In the genomic region with DNA sequence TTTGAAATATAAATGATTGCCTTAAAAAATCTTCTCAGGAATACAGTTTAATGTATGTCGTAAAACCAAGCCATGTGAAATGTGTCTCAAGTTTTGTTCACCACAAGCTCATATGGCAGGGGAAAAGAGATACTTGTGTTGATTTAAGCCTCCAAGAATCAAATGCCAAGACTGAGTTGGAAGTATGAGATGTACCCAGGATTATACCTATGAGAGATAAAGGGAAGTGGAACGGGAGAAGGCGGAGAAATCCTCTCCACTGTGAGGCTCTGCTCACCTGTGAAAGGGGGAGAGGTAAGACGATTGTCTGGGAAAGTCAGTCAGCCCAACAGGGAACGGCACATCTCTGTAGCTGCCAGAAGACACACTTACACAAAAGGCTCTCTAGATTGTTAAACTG, we compare ENCODE assay signal across 2 cellular contexts.
TF ChIP-seq lines count a peak whose summit lies in the region.

No MANE protein-coding gene starts in this region.

TF ChIP-seq in HepG2, 621 proteins besides CTCF, POLR2A, EP300 and RAD21:
- TF ChIP-seq ZNF317 (CRISPR knock-in tag; IDR thresholded peaks at IDR 0.05) = peak; percentile 96
- no peak for TF ChIP-seq RNF219 (CRISPR knock-in tag; IDR thresholded peaks at IDR 0.05)
- TF ChIP-seq, protein P1, sequence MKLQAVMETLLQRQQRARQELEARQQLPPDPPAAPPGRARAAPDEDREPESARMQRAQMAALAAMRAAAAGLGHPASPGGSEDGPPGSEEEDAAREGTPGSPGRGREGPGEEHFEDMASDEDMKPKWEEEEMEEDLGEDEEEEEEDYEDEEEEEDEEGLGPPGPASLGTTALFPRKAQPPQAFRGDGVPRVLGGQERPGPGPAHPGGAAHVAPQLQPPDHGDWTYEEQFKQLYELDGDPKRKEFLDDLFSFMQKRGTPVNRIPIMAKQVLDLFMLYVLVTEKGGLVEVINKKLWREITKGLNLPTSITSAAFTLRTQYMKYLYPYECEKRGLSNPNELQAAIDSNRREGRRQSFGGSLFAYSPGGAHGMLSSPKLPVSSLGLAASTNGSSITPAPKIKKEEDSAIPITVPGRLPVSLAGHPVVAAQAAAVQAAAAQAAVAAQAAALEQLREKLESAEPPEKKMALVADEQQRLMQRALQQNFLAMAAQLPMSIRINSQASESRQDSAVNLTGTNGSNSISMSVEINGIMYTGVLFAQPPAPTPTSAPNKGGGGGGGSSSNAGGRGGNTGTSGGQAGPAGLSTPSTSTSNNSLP (IDR thresholded peaks at IDR 0.05; ENCODE audit: low read depth, low read length) = no peak
- no peak for TF ChIP-seq NFE2L1 (CRISPR knock-in tag; IDR thresholded peaks at IDR 0.05; ENCODE audit: borderline replicate concordance)

TF ChIP-seq in IMR-90, 13 proteins besides CTCF, POLR2A, EP300 and RAD21:
- TF ChIP-seq RFX5 (IDR thresholded peaks at IDR 0.05; ENCODE audit: low read depth, low read length) (no peak), ELK1 (IDR thresholded peaks at IDR 0.05; ENCODE audit: borderline replicate concordance, low read depth, low read length) (no peak), MAFK (IDR thresholded peaks at IDR 0.05; ENCODE audit: low read depth, low read length) (no peak), FOS (IDR thresholded peaks at IDR 0.05; ENCODE audit: low read depth, low read length) (no peak), MXI1 (IDR thresholded peaks at IDR 0.05; ENCODE audit: borderline replicate concordance, low read depth, low read length) (no peak), CEBPB (IDR thresholded peaks at IDR 0.05; ENCODE audit: low read depth, low read length) (no peak), USF2 (IDR thresholded peaks at IDR 0.05; ENCODE audit: low read depth, low read length) (no peak), MAZ (IDR thresholded peaks at IDR 0.05; ENCODE audit: borderline replicate concordance, low read depth, low read length) (no peak), RCOR1 (IDR thresholded peaks at IDR 0.05; ENCODE audit: insufficient replicate concordance, low read length) (no peak), SMC3 (IDR thresholded peaks at IDR 0.05; ENCODE audit: low read depth, low read length) (no peak), BHLHE40 (IDR thresholded peaks at IDR 0.05; ENCODE audit: low read depth, low read length) (no peak), NFE2L2 (IDR thresholded peaks at IDR 0.05; ENCODE audit: low read depth, low read length) (no peak), CHD1 (IDR thresholded peaks at IDR 0.05; ENCODE audit: low read depth, low read length) (no peak)
